6 cellular contexts compared by ENCODE assay signal in the genomic region with DNA sequence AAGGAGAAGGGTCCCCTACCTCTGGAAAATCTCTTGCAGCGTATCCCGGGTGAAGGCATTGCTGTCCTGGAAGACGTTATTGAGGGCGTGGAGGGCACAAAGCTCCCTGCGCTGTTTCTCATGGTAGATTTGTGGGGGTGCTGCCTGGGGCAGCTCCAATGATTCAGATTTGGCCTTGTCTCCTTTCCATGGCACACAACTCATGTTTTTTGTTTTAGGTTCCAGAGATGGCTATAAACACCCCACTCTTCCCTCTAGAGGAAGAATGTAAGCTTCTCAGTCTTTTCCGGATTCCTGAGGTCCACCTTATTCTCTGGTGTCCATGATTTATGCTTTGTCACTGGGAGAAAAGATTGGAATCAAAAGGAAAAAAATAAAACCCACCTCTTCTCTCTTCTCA. TPM values are rescaled to one million over a fixed set of nuclear protein-coding genes. Genes with fewer than 3 reads are reported as not detected.
DNase-seq lines count a peak whose midpoint lies in the region; ATAC-seq, FAIRE-seq and TF ChIP-seq lines count a peak whose summit lies in the region.

No MANE protein-coding gene starts in this region.

- POLR2A ChIA-PET in A549 (lab: Yijun Ruan, JAX): interaction anchor here (2.9 kb wide), 1 partner anchor 18 kb away, joined by 12 read pairs; a partner anchor contains a TSS

- peak overlapping the region; percentile 96 to 99 for H3K27ac ChIP-seq in A549
- peak overlapping the region; percentile 91 for H3K27ac ChIP-seq in substantia nigra (ENCODE audit: low read depth, low read length, poor library complexity, severe bottlenecking)

- H3K4me3 ChIP-seq in A549 (peak overlapping the region; percentile 88), NT2/D1 (ENCODE audit: insufficient read length, low read depth) (peak overlapping the region; percentile 80), fibroblast of villous mesenchyme (ENCODE audit: low read depth, low read length) (peak overlapping the region; percentile 80)

- FAIRE-seq in A549 (lab: Jason Lieb, UNC): no peak

- DNase-seq in A549 (ENCODE audit: low read depth in 1 of 2, low spot score in 1 of 2): no peak
- no peak for DNase-seq in NT2/D1 (ENCODE audit: low read depth, low spot score)
- peak; percentile 69 for DNase-seq in fibroblast of villous mesenchyme (ENCODE audit: low read depth)
- no peak for DNase-seq in substantia nigra (lab: John Stamatoyannopoulos, UW)
- no peak for DNase-seq in SKM-1 treated with dmso at 0.1 percent for 144 hours (lab: John Stamatoyannopoulos, UW; ENCODE audit: unreplicated experiment)
- no peak for DNase-seq in anterior cingulate cortex (lab: John Stamatoyannopoulos, UW)

- peaks cover 26% of the 10 kb centered on the region for H3K36me3 ChIP-seq in NT2/D1 (ENCODE audit: insufficient read depth, insufficient read length, low read length)

- ATAC-seq in A549: no peak; a peak in 1 of 6 replicates

- peak overlapping the region; percentile 86 for H3K9ac ChIP-seq in NT2/D1 (ENCODE audit: insufficient read length, low read depth)

- H3K27me3 ChIP-seq in NT2/D1 (ENCODE audit: insufficient read depth, insufficient read length): no peaks in the 10 kb centered on the region

- H3K4me1 ChIP-seq in A549: peaks cover 55% of the 10 kb centered on the region
- peaks cover 4% of the 10 kb centered on the region for H3K4me1 ChIP-seq in NT2/D1 (ENCODE audit: insufficient read depth, insufficient read length)

- H3K9me3 ChIP-seq in A549: no peaks in the 10 kb centered on the region
- H3K9me3 ChIP-seq in NT2/D1 (ENCODE audit: insufficient read depth, low read length): no peaks in the 10 kb centered on the region

- WGBS in A549 (ENCODE audit: missing lambda C conversion rate): 3% methylated on average over 6 of the region's 6 CpGs

- CTCF ChIA-PET in A549 (lab: Yijun Ruan, JAX): interaction anchor here (1.6 to 5.6 kb wide), 2 partner anchors 18 kb away, joined by 4 to 47 read pairs; a partner anchor contains a TSS

- TF ChIP-seq POLR2A in A549 (IDR thresholded peaks at IDR 0.05; ENCODE audit: low read length): no peak

- peak overlapping the region; percentile 86 for H3K4me2 ChIP-seq in A549

- TF ChIP-seq CTCF in A549 (IDR thresholded peaks at IDR 0.05): no peak
- TF ChIP-seq CTCF in fibroblast of villous mesenchyme (IDR thresholded peaks at IDR 0.05; ENCODE audit: insufficient read depth, low read depth, low read length): no peak

- TF ChIP-seq RAD21 in A549 (conservative IDR thresholded peaks at IDR 0.05 in 1 of 2, IDR thresholded peaks at IDR 0.05 in 1 of 2): no peak

- TF ChIP-seq EP300 in A549 (IDR thresholded peaks at IDR 0.05): no peak

TF ChIP-seq in A549, 52 proteins besides CTCF, POLR2A, EP300 and RAD21:
- TF ChIP-seq CHD4 (IDR thresholded peaks at IDR 0.05; ENCODE audit: borderline replicate concordance) (no peak), EHMT2 (IDR thresholded peaks at IDR 0.05; ENCODE audit: low read depth) (no peak), CHD2 (IDR thresholded peaks at IDR 0.05; ENCODE audit: low read length, partially characterized antibody) (no peak), HEYL (CRISPR knock-in tag; IDR thresholded peaks at IDR 0.05) (no peak), RARB (CRISPR knock-in tag; IDR thresholded peaks at IDR 0.05) (no peak)
- TF ChIP-seq, protein P1, sequence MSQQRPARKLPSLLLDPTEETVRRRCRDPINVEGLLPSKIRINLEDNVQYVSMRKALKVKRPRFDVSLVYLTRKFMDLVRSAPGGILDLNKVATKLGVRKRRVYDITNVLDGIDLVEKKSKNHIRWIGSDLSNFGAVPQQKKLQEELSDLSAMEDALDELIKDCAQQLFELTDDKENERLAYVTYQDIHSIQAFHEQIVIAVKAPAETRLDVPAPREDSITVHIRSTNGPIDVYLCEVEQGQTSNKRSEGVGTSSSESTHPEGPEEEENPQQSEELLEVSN (IDR thresholded peaks at IDR 0.05; ENCODE audit: borderline replicate concordance, low read depth): no peak
- TF ChIP-seq, protein P2, sequence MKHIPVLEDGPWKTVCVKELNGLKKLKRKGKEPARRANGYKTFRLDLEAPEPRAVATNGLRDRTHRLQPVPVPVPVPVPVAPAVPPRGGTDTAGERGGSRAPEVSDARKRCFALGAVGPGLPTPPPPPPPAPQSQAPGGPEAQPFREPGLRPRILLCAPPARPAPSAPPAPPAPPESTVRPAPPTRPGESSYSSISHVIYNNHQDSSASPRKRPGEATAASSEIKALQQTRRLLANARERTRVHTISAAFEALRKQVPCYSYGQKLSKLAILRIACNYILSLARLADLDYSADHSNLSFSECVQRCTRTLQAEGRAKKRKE (CRISPR knock-in tag; IDR thresholded peaks at IDR 0.05; ENCODE audit: low read depth): no peak

RNA-seq across cellular contexts. Expression of a gene that starts 1.0 kb away (rescaled TPM):
- polyA plus RNA-seq in A549 (2011; rRNA removed) (37.5 and 40.9 TPM in 2 replicates), A549 (2017; fragmentation: RNase III; extraction: RNeasy Plus Mini Kit Qiagen cat#74134 plus additional on column Dnase treatment) (28.5 to 30.9 TPM (median 29.7 TPM) in 3 replicates)
- polyA plus RNA-seq in A549 (2012; cell fraction: cytosol; rRNA removed): 22.7 and 28.4 TPM in 2 replicates
- 25.9 and 35.5 TPM in 2 replicates for polyA plus RNA-seq in A549 (2012; cell fraction: nucleus; rRNA removed)
- polyA minus RNA-seq in A549 (2011; rRNA and poly(A)+ RNA removed): 45.8 and 46.8 TPM in 2 replicates
- total RNA-seq in fibroblast of villous mesenchyme: 53.5 and 62.2 TPM in 2 replicates

RNA-seq across cellular contexts. Expression of a gene that starts 6.0 kb away (rescaled TPM):
- polyA plus RNA-seq in A549 (2011; rRNA removed): 10.7 and 15.1 TPM in 2 replicates
- polyA plus RNA-seq in A549 (2012; cell fraction: cytosol; rRNA removed): 8.6 and 10.5 TPM in 2 replicates
- polyA plus RNA-seq in A549 (2012; cell fraction: nucleus; rRNA removed): 29.4 and 33.7 TPM in 2 replicates
- polyA plus RNA-seq in A549 (2017; fragmentation: RNase III; extraction: RNeasy Plus Mini Kit Qiagen cat#74134 plus additional on column Dnase treatment): 7.1 to 9.0 TPM (median 8.8 TPM) in 3 replicates
- 19.9 and 28.5 TPM in 2 replicates for polyA minus RNA-seq in A549 (2011; rRNA and poly(A)+ RNA removed)
- total RNA-seq in fibroblast of villous mesenchyme: 31.2 and 35.4 TPM in 2 replicates

RNA-seq across cellular contexts. Expression of a gene that starts 18.0 kb away (rescaled TPM):
- polyA plus RNA-seq in A549 (2011; rRNA removed) (53.6 and 63.2 TPM in 2 replicates), A549 (2017; fragmentation: RNase III; extraction: RNeasy Plus Mini Kit Qiagen cat#74134 plus additional on column Dnase treatment) (68.4 to 69.8 TPM (median 69.2 TPM) in 3 replicates)
- polyA plus RNA-seq in A549 (2012; cell fraction: cytosol; rRNA removed): 28.3 and 30.9 TPM in 2 replicates
- polyA plus RNA-seq in A549 (2012; cell fraction: nucleus; rRNA removed): 9.5 and 18.8 TPM in 2 replicates
- 32.8 and 43.9 TPM in 2 replicates for polyA minus RNA-seq in A549 (2011; rRNA and poly(A)+ RNA removed)
- 60.6 and 88.9 TPM in 2 replicates for total RNA-seq in fibroblast of villous mesenchyme

RNA-seq across cellular contexts. Expression of a gene that starts 43.3 kb away (rescaled TPM):
- polyA plus RNA-seq in A549 (2011; rRNA removed) (18.9 and 20.8 TPM in 2 replicates), A549 (2017; fragmentation: RNase III; extraction: RNeasy Plus Mini Kit Qiagen cat#74134 plus additional on column Dnase treatment) (17.5 to 19.4 TPM (median 18.6 TPM) in 3 replicates)
- 15.0 and 15.3 TPM in 2 replicates for polyA plus RNA-seq in A549 (2012; cell fraction: cytosol; rRNA removed)
- polyA plus RNA-seq in A549 (2012; cell fraction: nucleus; rRNA removed): 5.5 and 8.7 TPM in 2 replicates
- 9.1 TPM in 2 replicates for polyA minus RNA-seq in A549 (2011; rRNA and poly(A)+ RNA removed)
- 12.2 and 20.7 TPM in 2 replicates for total RNA-seq in fibroblast of villous mesenchyme

RNA-seq across cellular contexts. Expression of a gene that starts 43.6 kb away (rescaled TPM):
- polyA plus RNA-seq in A549 (2011; rRNA removed): 3.5 and 4.0 TPM in 2 replicates
- polyA plus RNA-seq in A549 (2012; cell fraction: cytosol; rRNA removed): 0.57 TPM in 2 replicates
- polyA plus RNA-seq in A549 (2012; cell fraction: nucleus; rRNA removed): 2.3 and 3.3 TPM in 2 replicates
- polyA plus RNA-seq in A549 (2017; fragmentation: RNase III; extraction: RNeasy Plus Mini Kit Qiagen cat#74134 plus additional on column Dnase treatment): 1.4 to 1.7 TPM (median 1.4 TPM) in 3 replicates
- 5.9 and 6.7 TPM in 2 replicates for polyA minus RNA-seq in A549 (2011; rRNA and poly(A)+ RNA removed)
- total RNA-seq in fibroblast of villous mesenchyme: 1.3 and 1.9 TPM in 2 replicates
